In genomic region chr4:173205656-173206055, GRCh38 we compare ENCODE assay signal across 17 cellular contexts. TPM values are rescaled to one million over a fixed set of nuclear protein-coding genes. Genes with fewer than 3 reads are reported as not detected.
DNase-seq lines count a peak whose midpoint lies in the region; ATAC-seq and TF ChIP-seq lines count a peak whose summit lies in the region.
"Had no signal": no experiment of that assay in that cellular context is flagged by ENCODE, and none has a peak within 500 bp of the region (broad histone marks: within the 10 kb centered on the region; RNA-seq: fewer than 3 reads in every experiment).

No MANE protein-coding gene starts in this region.

- H3K27ac Mint-ChIP-seq in GM23338: no peak overlapping the region
- no peak overlapping the region; the same call in 1 of the 2 replicates for H3K27ac Mint-ChIP-seq in WTC11
- H3K27ac Mint-ChIP-seq: CD4-positive, alpha-beta T cell; HFFc6 had no signal

- POLR2A ChIA-PET in WTC11 (lab: Charles Lee): no interaction called here

- CTCF ChIA-PET in WTC11 (lab: Charles Lee): no interaction called here

- H3K4me1 Mint-ChIP-seq in GM23338: peaks cover 56% of the 10 kb centered on the region
- peaks cover 58% of the 10 kb centered on the region for H3K4me1 Mint-ChIP-seq in WTC11

- no peaks in the 10 kb centered on the region for H3K27me3 ChIP-seq in GM23338 (ENCODE audit: insufficient read depth)
- H3K27me3 ChIP-seq in aorta (ENCODE audit: control insufficient read depth in 1 of 2, insufficient read depth in 2 of 2, low read length in 1 of 2): no peaks in the 10 kb centered on the region

- ATAC-seq in GM23338 (peak; percentile 20; the same call in 2 of the 3 replicates), WTC11 (peak; percentile 15), mucosa of descending colon (peak; percentile 17), aorta (ENCODE audit: low FRiP score) (peak; percentile 36), GM19395 (IDR thresholded peaks at IDR 0.05; ENCODE audit: unreplicated experiment) (no peak)
- ATAC-seq: HCT116 had no signal

- no peaks in the 10 kb centered on the region for H3K36me3 ChIP-seq in GM23338 (ENCODE audit: insufficient read depth)
- H3K36me3 ChIP-seq in mucosa of descending colon (ENCODE audit: low read depth): no peaks in the 10 kb centered on the region
- no peaks in the 10 kb centered on the region for H3K36me3 ChIP-seq in aorta (ENCODE audit: control insufficient read depth in 1 of 2, insufficient read depth in 2 of 2, low read length in 1 of 2)

- no peak for TF ChIP-seq CTCF in GM23338 (conservative IDR thresholded peaks at IDR 0.05; ENCODE audit: low read depth in 2 of 2)
- no peak for TF ChIP-seq CTCF in WTC11 (IDR thresholded peaks at IDR 0.05)
- TF ChIP-seq CTCF in mucosa of descending colon (IDR thresholded peaks at IDR 0.05): no peak
- no peak for TF ChIP-seq CTCF in GM13977 (IDR thresholded peaks at IDR 0.05; ENCODE audit: extremely low read depth, insufficient read depth, missing control alignments)

- in situ Hi-C loops in GM13977 (cut with MboI; ENCODE audit: low pct_unique_long_range_greater_than_20kb, low sequenced_read_pairs, unreplicated experiment): no loop called here

- H3F3A ChIP-seq in GM23338 (replicated peaks; ENCODE audit: low read depth): no peaks in the 10 kb centered on the region

- no peaks in the 10 kb centered on the region for H3K9me2 ChIP-seq in GM23338 (ENCODE audit: insufficient read depth)

- H3K4me3 Mint-ChIP-seq in GM23338 (no peak overlapping the region), WTC11 (no peak overlapping the region)
- H3K4me3 Mint-ChIP-seq: CD4-positive, alpha-beta T cell; HFFc6; IgD-negative memory B cell had no signal

- 89 to 97% methylated on average over 2 of the region's 2 CpGs for WGBS in aorta, 2 donors

- no peak overlapping the region for H2AFZ ChIP-seq in GM23338
- H2AFZ ChIP-seq: GM23248 had no signal

- H3K27me3 Mint-ChIP-seq in GM23338 (ENCODE audit: insufficient read depth, low read depth, poor library complexity) (peaks cover 9% of the 10 kb centered on the region), WTC11 (ENCODE audit: low read depth) (no peaks in the 10 kb centered on the region)
- H3K27me3 Mint-ChIP-seq: CD4-positive, alpha-beta T cell; IgD-negative memory B cell had no signal

- H3K4me1 ChIP-seq in GM23338 (ENCODE audit: insufficient read depth) (peaks cover 37% of the 10 kb centered on the region), mucosa of descending colon (ENCODE audit: low read depth) (no peaks in the 10 kb centered on the region), aorta (ENCODE audit: control insufficient read depth in 1 of 2, insufficient read depth in 2 of 2, low read length in 2 of 2) (no peaks in the 10 kb centered on the region)
- H3K4me1 ChIP-seq: Caco-2 had no signal

- H3K27ac ChIP-seq in GM23338 (ENCODE audit: low read depth) (no peak overlapping the region), aorta (ENCODE audit: low read depth in 1 of 2, low read length in 2 of 2) (no peak overlapping the region)
- H3K27ac ChIP-seq: C4-2B, GM23248 had no signal

- no peak for DNase-seq in GM23338 (ENCODE audit: low spot score)
- DNase-seq in WTC11 (ENCODE audit: low spot score): no peak
- DNase-seq in mucosa of descending colon: no peak
- no peak for DNase-seq in aorta
- DNase-seq in GM13977 (ENCODE audit: low spot score): no peak
- DNase-seq in stimulated activated naive CD4-positive, alpha-beta T cell (lab: John Stamatoyannopoulos, UW): no peak
- DNase-seq: ACHN; Caco-2; CD4-positive, alpha-beta T cell; GDM1; GM23248; HFFc6; KBM-7 had no signal

- peaks cover 99% of the 10 kb centered on the region for H3K79me2 ChIP-seq in GM23338 (replicated peaks; ENCODE audit: insufficient read depth)

- H3K9me3 Mint-ChIP-seq in GM23338 (peaks cover 3% of the 10 kb centered on the region; the same call in 1 of the 3 replicates), WTC11 (peaks cover 11% of the 10 kb centered on the region; the same call in 1 of the 2 replicates)
- H3K9me3 Mint-ChIP-seq: HFFc6 had no signal

- no peaks in the 10 kb centered on the region for H3K9me3 ChIP-seq in mucosa of descending colon
- H3K9me3 ChIP-seq in aorta (ENCODE audit: control insufficient read depth, low read length): no peaks in the 10 kb centered on the region
- H3K9me3 ChIP-seq: Caco-2 had no signal

- H3K4me3 ChIP-seq in GM23338 (no peak overlapping the region), mucosa of descending colon (no peak overlapping the region), aorta (ENCODE audit: low read length in 2 of 2) (no peak overlapping the region)
- H3K4me3 ChIP-seq: GM23248 had no signal

- peaks cover 12% of the 10 kb centered on the region for H4K20me1 ChIP-seq in GM23338 (replicated peaks; ENCODE audit: insufficient read depth)

- H3K4me2 ChIP-seq in GM23338: no peak overlapping the region

- H3K36me3 Mint-ChIP-seq in GM23338 (ENCODE audit: low read depth) (peaks cover 32% of the 10 kb centered on the region), WTC11 (peaks cover 25% of the 10 kb centered on the region)

- intact Hi-C loops in mucosa of descending colon (cut with DNase I, micrococcal nuclease) (no loop called here), aorta (cut with DNase I) (no loop called here)

TF ChIP-seq in GM23338, 12 proteins besides CTCF, POLR2A, EP300 and RAD21:
- no peak for TF ChIP-seq STAT1 (IDR thresholded peaks at IDR 0.05; ENCODE audit: unreplicated experiment)
- TF ChIP-seq JUNB (IDR thresholded peaks at IDR 0.05; ENCODE audit: unreplicated experiment): no peak
- TF ChIP-seq REST (IDR thresholded peaks at IDR 0.05; ENCODE audit: unreplicated experiment): no peak
- no peak for TF ChIP-seq EZH2phosphoT487 (IDR thresholded peaks at IDR 0.05; ENCODE audit: unreplicated experiment)

TF ChIP-seq in WTC11, 78 proteins besides CTCF, POLR2A, EP300 and RAD21:
- TF ChIP-seq IRF2 (CRISPR knock-in tag; IDR thresholded peaks at IDR 0.05; ENCODE audit: borderline replicate concordance, low read depth): no peak
- TF ChIP-seq PRDM15 (CRISPR knock-in tag; IDR thresholded peaks at IDR 0.05): peak; percentile 36; the same call in 1 of the 2 replicates

RNA-seq across cellular contexts. Expression of gene GALNT7, which starts 37.0 kb away (rescaled TPM):
- total RNA-seq in GM23338 (2014; rRNA removed; shearing (Covaris generic)): 64.2 and 72.2 TPM in 2 replicates
- 28.9 and 31.8 TPM in 2 replicates for polyA plus RNA-seq in GM23338 (2016; fragmentation: Nextera tagmentation; extraction: Ambion mirVana)
- 79.9 to 86.9 TPM (median 82.8 TPM) in 3 replicates for total RNA-seq in WTC11 (2021)
- total RNA-seq in mucosa of descending colon: 100 to 1,000 TPM in 2 of 3 donors, 10 to 100 TPM in 1; 61.4 to 141 (median 109) TPM
- total RNA-seq in aorta: 10 to 100 TPM; 20.3 to 29.8 TPM
- 10 to 100 TPM in 1 of 2 donors, 1 to 10 TPM in 1; 6.3 to 12.1 TPM for polyA plus RNA-seq in aorta
